8 cellular contexts compared by ENCODE assay signal in genomic region chr11:73334244-73335203, GRCh38. TPM values are rescaled to one million over a fixed set of nuclear protein-coding genes. Genes with fewer than 3 reads are reported as not detected.
DNase-seq lines count a peak whose midpoint lies in the region; ATAC-seq and TF ChIP-seq lines count a peak whose summit lies in the region.

No MANE protein-coding gene starts in this region.

- no peaks in the 10 kb centered on the region for H3K36me3 ChIP-seq in gastrocnemius medialis

- H3K27me3 Mint-ChIP-seq in immature natural killer cell (ENCODE audit: low read depth in 3 of 3) = peaks cover 3 to 9% (median 4%) of the 10 kb centered on the region in 3 donors

- peak; percentile 66 for DNase-seq in GM10266 (ENCODE audit: extremely low spot score)
- peak; percentile 88 for DNase-seq in Right ventricle myocardium superior
- peak; percentile 52 to 69 for DNase-seq in gastrocnemius medialis
- no peak for DNase-seq in immature natural killer cell
- DNase-seq in stimulated activated effector memory CD8-positive, alpha-beta T cell treated with anti-CD3 and anti-CD28 coated beads, Interleukin-12 subunit alpha, Interleukin-12 subunit beta, amount 100 ng/mL, for 72 hours (ENCODE audit: low spot score in 2 of 2) = no peak
- no peak for DNase-seq in T-helper 2 cell

- no peak overlapping the region for H3K27ac Mint-ChIP-seq in immature natural killer cell
- no peak overlapping the region for H3K27ac Mint-ChIP-seq in stimulated activated effector memory CD8-positive, alpha-beta T cell treated with anti-CD3 and anti-CD28 coated beads, Interleukin-12 subunit alpha, Interleukin-12 subunit beta, amount 100 ng/mL, for 72 hours

- no peaks in the 10 kb centered on the region for H3K4me1 Mint-ChIP-seq in immature natural killer cell
- H3K4me1 Mint-ChIP-seq in stimulated activated effector memory CD8-positive, alpha-beta T cell treated with anti-CD3 and anti-CD28 coated beads, Interleukin-12 subunit alpha, Interleukin-12 subunit beta, amount 100 ng/mL, for 72 hours = no peaks in the 10 kb centered on the region

- H3K9me3 Mint-ChIP-seq in immature natural killer cell = no peaks in the 10 kb centered on the region
- H3K9me3 Mint-ChIP-seq in stimulated activated effector memory CD8-positive, alpha-beta T cell treated with anti-CD3 and anti-CD28 coated beads, Interleukin-12 subunit alpha, Interleukin-12 subunit beta, amount 100 ng/mL, for 72 hours = no peaks in the 10 kb centered on the region

- H3K27ac ChIP-seq in gastrocnemius medialis = peak overlapping the region; percentile 53 to 69 (median 58)

- peak; percentile 56 for TF ChIP-seq CTCF in GM10266 (IDR thresholded peaks at IDR 0.05; ENCODE audit: control insufficient read depth, insufficient read depth, low read depth, missing control alignments)
- TF ChIP-seq CTCF in gastrocnemius medialis (IDR thresholded peaks at IDR 0.05 in 4 of 5, conservative IDR thresholded peaks at IDR 0.05 in 1 of 5) = no peak

- intact Hi-C loops in Right ventricle myocardium superior (cut with DNase I) (loop anchor here (1.0 kb wide), 1 partner anchor 27 kb away; no protein-coding TSS in a partner anchor), gastrocnemius medialis (cut with DNase I; ENCODE audit: low total_unique reads) (loop anchor here (1.0 to 10.0 kb wide), 3 partner anchors 27 to 500 kb away; no protein-coding TSS in a partner anchor)

- ATAC-seq in SK-N-SH treated with all-trans-retinoic acid at 6 μM for 48 hours = peak; percentile 75
- ATAC-seq in Right ventricle myocardium superior (ENCODE audit: poor library complexity) = peak; percentile 68
- peak; percentile 50 to 56 for ATAC-seq in gastrocnemius medialis
- no peak for ATAC-seq in GM18909 (IDR thresholded peaks at IDR 0.05; ENCODE audit: poor library complexity, unreplicated experiment)
- ATAC-seq in stimulated activated effector memory CD8-positive, alpha-beta T cell treated with anti-CD3 and anti-CD28 coated beads, Interleukin-12 subunit alpha, Interleukin-12 subunit beta, amount 100 ng/mL, for 72 hours = no peak

- in situ Hi-C loops in gastrocnemius medialis (cut with MboI; ENCODE audit: low sequenced_read_pairs in 4 of 4) = loop anchor here in 3 of 4 donors (5.0 kb wide), 1 partner anchor 32 kb away; no protein-coding TSS in a partner anchor

- H3K4me3 Mint-ChIP-seq in immature natural killer cell = no peak overlapping the region
- H3K4me3 Mint-ChIP-seq in stimulated activated effector memory CD8-positive, alpha-beta T cell treated with anti-CD3 and anti-CD28 coated beads, Interleukin-12 subunit alpha, Interleukin-12 subunit beta, amount 100 ng/mL, for 72 hours = no peak overlapping the region

- no peaks in the 10 kb centered on the region for H3K36me3 Mint-ChIP-seq in immature natural killer cell
- no peaks in the 10 kb centered on the region for H3K36me3 Mint-ChIP-seq in stimulated activated effector memory CD8-positive, alpha-beta T cell treated with anti-CD3 and anti-CD28 coated beads, Interleukin-12 subunit alpha, Interleukin-12 subunit beta, amount 100 ng/mL, for 72 hours

- no peaks in the 10 kb centered on the region for H3K9me3 ChIP-seq in gastrocnemius medialis

- no peak overlapping the region for H3K4me3 ChIP-seq in gastrocnemius medialis

- H3K4me1 ChIP-seq in gastrocnemius medialis = peaks cover 10 to 12% of the 10 kb centered on the region in 2 donors

- TF ChIP-seq POLR2A in gastrocnemius medialis (IDR thresholded peaks at IDR 0.05) = no peak

- H3K27me3 ChIP-seq in gastrocnemius medialis = no peaks in the 10 kb centered on the region

TF ChIP-seq in SK-N-SH treated with all-trans-retinoic acid at 6 μM for 48 hours, 23 proteins besides CTCF, POLR2A, EP300 and RAD21:
- TF ChIP-seq PATZ1 (CRISPR knock-in tag; IDR thresholded peaks at IDR 0.05; ENCODE audit: borderline replicate concordance) = peak; percentile 54; the same call in 1 of the 2 replicates
- peak; percentile 50; the same call in 1 of the 2 replicates for TF ChIP-seq TCF4 (CRISPR knock-in tag; IDR thresholded peaks at IDR 0.05; ENCODE audit: borderline replicate concordance)
- TF ChIP-seq ISL1 (CRISPR knock-in tag; IDR thresholded peaks at IDR 0.05) = 0 out of 2 replicates have a peak, but pooled peaks have one; percentile 10
- TF ChIP-seq SNAI2 (CRISPR knock-in tag; IDR thresholded peaks at IDR 0.05) = 0 out of 2 replicates have a peak, but pooled peaks have one; percentile 22
- no peak for TF ChIP-seq BACH2 (CRISPR knock-in tag; IDR thresholded peaks at IDR 0.05; ENCODE audit: borderline replicate concordance)
TF ChIP-seq in SK-N-SH treated with all-trans-retinoic acid at 6 μM for 48 hours: peak in this region for 4.

RNA-seq across cellular contexts. Expression of gene ARHGEF17, which starts 26.4 kb away (rescaled TPM):
- total RNA-seq in Right ventricle myocardium superior (51.5 TPM), gastrocnemius medialis (10 to 100 TPM in 3 of 4 donors, 1 to 10 TPM in 1; 8.9 to 16.9 (median 13.9) TPM)
- not detected for polyA plus RNA-seq in immature natural killer cell

RNA-seq across cellular contexts. Expression of gene RELT, which starts 41.7 kb away (rescaled TPM):
- 1.3 TPM for total RNA-seq in Right ventricle myocardium superior
- 10 to 100 TPM; 18.5 to 63.5 (median 36.7) TPM for total RNA-seq in gastrocnemius medialis
- polyA plus RNA-seq in immature natural killer cell = 1 to 10 TPM; 2.8 to 5.4 (median 3.6) TPM

Comparison
In these comparisons a context has a peak if more than half of its experiments do, and no peak if none do; other contexts are left out.
1. DNase-seq: peak in GM10266 (single experiment), Right ventricle myocardium superior (single experiment) and gastrocnemius medialis (2 of 2); none in immature natural killer cell (0 of 3), stimulated activated effector memory CD8-positive, alpha-beta T cell treated with anti-CD3 and anti-CD28 coated beads, Interleukin-12 subunit alpha, Interleukin-12 subunit beta, amount 100 ng/mL, for 72 hours (0 of 2) and T-helper 2 cell (0 of 5).
2. ATAC-seq: peak in SK-N-SH treated with all-trans-retinoic acid at 6 μM for 48 hours (single experiment), Right ventricle myocardium superior (single experiment) and gastrocnemius medialis (2 of 2); none in GM18909 (single experiment) and stimulated activated effector memory CD8-positive, alpha-beta T cell treated with anti-CD3 and anti-CD28 coated beads, Interleukin-12 subunit alpha, Interleukin-12 subunit beta, amount 100 ng/mL, for 72 hours (single experiment).